Comparison of ENCODE assay signal across 13 cellular contexts in genomic region chr9:131706608-131706970, GRCh38. TPM values are rescaled to one million over a fixed set of nuclear protein-coding genes. Genes with fewer than 3 reads are reported as not detected.
DNase-seq lines count a peak whose midpoint lies in the region; ATAC-seq and TF ChIP-seq lines count a peak whose summit lies in the region.
"Had no signal": no experiment of that assay in that cellular context is flagged by ENCODE, and none has a peak within 500 bp of the region (broad histone marks: within the 10 kb centered on the region; RNA-seq: fewer than 3 reads in every experiment).

No MANE protein-coding gene starts in this region.

- peaks cover 99% of the 10 kb centered on the region for H3K4me1 ChIP-seq in left ventricle myocardium inferior
- peaks cover 12% of the 10 kb centered on the region for H3K4me1 ChIP-seq in mesenchymal stem cell (ENCODE audit: control insufficient read depth, insufficient read depth, low read depth, low read length)
- peaks cover 76% of the 10 kb centered on the region for H3K4me1 ChIP-seq in upper lobe of right lung
- peaks cover 0 to 71% (median 46%) of the 10 kb centered on the region in 4 donors for H3K4me1 ChIP-seq in tibial artery
- H3K4me1 ChIP-seq: uterus had no signal

- peaks cover 30% of the 10 kb centered on the region for H3K36me3 Mint-ChIP-seq in activated T-helper 2 cell treated with anti-CD3 and anti-CD28 coated beads, Interferon-gamma antibody, Interleukin-2, Interleukin-4, amounts not matched to agents 10 μg/mL and 5 μg/mL and 100 μg/mL, durations not matched to agents 14 hours and 24 hours and 36 hours (ENCODE audit: low read depth)

- intact Hi-C loops in left ventricle myocardium inferior (cut with micrococcal nuclease): no loop called here
- intact Hi-C loops in left cardiac atrium (cut with DNase I): no loop called here
- intact Hi-C loops in activated T-helper 2 cell treated with anti-CD3 and anti-CD28 coated beads, Interferon-gamma antibody, Interleukin-2, Interleukin-4, amounts not matched to agents 10 μg/mL and 5 μg/mL and 100 μg/mL, durations not matched to agents 14 hours and 24 hours and 36 hours (cut with micrococcal nuclease): no loop called here
- intact Hi-C loops in upper lobe of right lung (cut with DNase I): no loop called here
- intact Hi-C loops in tibial artery (cut with DNase I; ENCODE audit: low total_unique reads): no loop called here

- peak overlapping the region; percentile 61 for H3K4me3 ChIP-seq in left ventricle myocardium inferior
- no peak overlapping the region for H3K4me3 ChIP-seq in mesenchymal stem cell (ENCODE audit: insufficient read depth in 1 of 2, low read depth in 1 of 2, low read length in 2 of 2)
- H3K4me3 ChIP-seq in upper lobe of right lung: no peak overlapping the region
- H3K4me3 ChIP-seq in tibial artery: no peak overlapping the region
- H3K4me3 ChIP-seq: sigmoid colon, uterus had no signal

- H2BK15ac ChIP-seq in mesenchymal stem cell (ENCODE audit: low read depth, poor library complexity, severe bottlenecking): no peak overlapping the region

- H2BK12ac ChIP-seq in mesenchymal stem cell (ENCODE audit: low read length in 2 of 2): no peak overlapping the region

- H3K27ac ChIP-seq in left ventricle myocardium inferior (replicated peaks): peak overlapping the region; percentile 83
- H3K27ac ChIP-seq in mesenchymal stem cell (ENCODE audit: low read length, poor library complexity, severe bottlenecking): no peak overlapping the region
- H3K27ac ChIP-seq in upper lobe of right lung: peak overlapping the region; percentile 65
- H3K27ac ChIP-seq in tibial artery: no peak overlapping the region

- TF ChIP-seq CTCF in left ventricle myocardium inferior (IDR thresholded peaks at IDR 0.05; ENCODE audit: borderline replicate concordance) (no peak), upper lobe of right lung (IDR thresholded peaks at IDR 0.05) (no peak), tibial artery (IDR thresholded peaks at IDR 0.05) (no peak)

- 93% methylated on average over 6 of the region's 6 CpGs for WGBS in mesenchymal stem cell

- H2AFZ ChIP-seq in mesenchymal stem cell (ENCODE audit: low read depth, low read length): no peak overlapping the region

- H3K4me3 Mint-ChIP-seq in activated T-helper 2 cell treated with anti-CD3 and anti-CD28 coated beads, Interferon-gamma antibody, Interleukin-2, Interleukin-4, amounts not matched to agents 10 μg/mL and 5 μg/mL and 100 μg/mL, durations not matched to agents 14 hours and 24 hours and 36 hours (ENCODE audit: low read depth): no peak overlapping the region

- H2BK5ac ChIP-seq in mesenchymal stem cell (ENCODE audit: low read depth, low read length, poor library complexity, severe bottlenecking): no peak overlapping the region

- H3K36me3 ChIP-seq in left ventricle myocardium inferior: no peaks in the 10 kb centered on the region
- no peaks in the 10 kb centered on the region for H3K36me3 ChIP-seq in mesenchymal stem cell (ENCODE audit: control insufficient read depth in 1 of 2, insufficient read depth in 2 of 2, low read depth in 1 of 2, low read length in 2 of 2)
- no peaks in the 10 kb centered on the region for H3K36me3 ChIP-seq in upper lobe of right lung
- no peaks in the 10 kb centered on the region for H3K36me3 ChIP-seq in tibial artery
- H3K36me3 ChIP-seq: sigmoid colon, uterus had no signal

- no peak overlapping the region for H4K91ac ChIP-seq in mesenchymal stem cell (ENCODE audit: low read length)

- no peaks in the 10 kb centered on the region for H3K9me3 ChIP-seq in left ventricle myocardium inferior (replicated peaks)
- no peaks in the 10 kb centered on the region for H3K9me3 ChIP-seq in mesenchymal stem cell (ENCODE audit: control insufficient read depth, low read length)
- no peaks in the 10 kb centered on the region for H3K9me3 ChIP-seq in upper lobe of right lung
- no peaks in the 10 kb centered on the region for H3K9me3 ChIP-seq in tibial artery
- H3K9me3 ChIP-seq: sigmoid colon, uterus had no signal

- no peak for ATAC-seq in left cardiac atrium
- no peak for ATAC-seq in upper lobe of right lung
- no peak for ATAC-seq in HG03108 (IDR thresholded peaks at IDR 0.05; ENCODE audit: unreplicated experiment)
- no peak for ATAC-seq in GM18511 (IDR thresholded peaks at IDR 0.05; ENCODE audit: unreplicated experiment)

- peaks cover 74% of the 10 kb centered on the region for H3K4me1 Mint-ChIP-seq in activated T-helper 2 cell treated with anti-CD3 and anti-CD28 coated beads, Interferon-gamma antibody, Interleukin-2, Interleukin-4, amounts not matched to agents 10 μg/mL and 5 μg/mL and 100 μg/mL, durations not matched to agents 14 hours and 24 hours and 36 hours (ENCODE audit: low read depth)

- no peak overlapping the region for H2AK5ac ChIP-seq in mesenchymal stem cell (ENCODE audit: low read length, severe bottlenecking)

- no peak overlapping the region for H3K4ac ChIP-seq in mesenchymal stem cell (ENCODE audit: low read depth in 1 of 2, low read length in 2 of 2)

- no peak overlapping the region for H3K4me2 ChIP-seq in mesenchymal stem cell (ENCODE audit: low read length, poor library complexity, severe bottlenecking)

- no peak for DNase-seq in left ventricle myocardium inferior
- DNase-seq in left cardiac atrium: no peak
- DNase-seq in activated T-helper 2 cell treated with anti-CD3 and anti-CD28 coated beads, Interferon-gamma antibody, Interleukin-2, Interleukin-4, amounts not matched to agents 10 μg/mL and 5 μg/mL and 100 μg/mL, durations not matched to agents 14 hours and 24 hours and 36 hours (ENCODE audit: low spot score): no peak
- no peak for DNase-seq in mesenchymal stem cell
- no peak for DNase-seq in upper lobe of right lung
- no peak for DNase-seq in tibial artery
- DNase-seq: effector CD8-positive, alpha-beta T cell; NCI-H1436; sigmoid colon; T-helper 1 cell; uterus had no signal

- H3K14ac ChIP-seq in mesenchymal stem cell (ENCODE audit: low read length in 2 of 2): no peak overlapping the region

- no peaks in the 10 kb centered on the region for H3K27me3 Mint-ChIP-seq in activated T-helper 2 cell treated with anti-CD3 and anti-CD28 coated beads, Interferon-gamma antibody, Interleukin-2, Interleukin-4, amounts not matched to agents 10 μg/mL and 5 μg/mL and 100 μg/mL, durations not matched to agents 14 hours and 24 hours and 36 hours (ENCODE audit: low read depth)

- H3K9ac ChIP-seq in mesenchymal stem cell (ENCODE audit: low read length): peak overlapping the region; percentile 83

- H3K27me3 ChIP-seq in left ventricle myocardium inferior (ENCODE audit: low read depth): no peaks in the 10 kb centered on the region
- no peaks in the 10 kb centered on the region for H3K27me3 ChIP-seq in mesenchymal stem cell (ENCODE audit: control insufficient read depth in 1 of 2, insufficient read depth in 1 of 2, low read length in 2 of 2)
- no peaks in the 10 kb centered on the region for H3K27me3 ChIP-seq in upper lobe of right lung
- no peaks in the 10 kb centered on the region for H3K27me3 ChIP-seq in tibial artery
- H3K27me3 ChIP-seq: sigmoid colon, uterus had no signal

- peaks cover 36% of the 10 kb centered on the region for H3K79me1 ChIP-seq in mesenchymal stem cell (replicated peaks; ENCODE audit: low read length, poor library complexity, severe bottlenecking)

- H3K27ac Mint-ChIP-seq in activated T-helper 2 cell treated with anti-CD3 and anti-CD28 coated beads, Interferon-gamma antibody, Interleukin-2, Interleukin-4, amounts not matched to agents 10 μg/mL and 5 μg/mL and 100 μg/mL, durations not matched to agents 14 hours and 24 hours and 36 hours: peak overlapping the region; percentile 72

- H2BK120ac ChIP-seq in mesenchymal stem cell (ENCODE audit: low read depth, low read length): no peak overlapping the region

- H3K9me3 Mint-ChIP-seq in activated T-helper 2 cell treated with anti-CD3 and anti-CD28 coated beads, Interferon-gamma antibody, Interleukin-2, Interleukin-4, amounts not matched to agents 10 μg/mL and 5 μg/mL and 100 μg/mL, durations not matched to agents 14 hours and 24 hours and 36 hours: no peaks in the 10 kb centered on the region

- H3K18ac ChIP-seq in mesenchymal stem cell (ENCODE audit: low read depth in 1 of 2, low read length in 2 of 2): no peak overlapping the region

- no peak overlapping the region for H4K8ac ChIP-seq in mesenchymal stem cell (ENCODE audit: low read length)

- H3K23ac ChIP-seq in mesenchymal stem cell (ENCODE audit: low read length in 2 of 2): no peak overlapping the region

RNA-seq across cellular contexts. Expression of gene RAPGEF1, which starts 33.3 kb away (rescaled TPM):
- total RNA-seq in left ventricle myocardium inferior (95.9 TPM), left cardiac atrium (100 to 1,000 TPM; 108 to 109 TPM), upper lobe of right lung (144 TPM)
- 133 and 136 TPM in 2 replicates for total RNA-seq in activated T-helper 2 cell treated with anti-CD3 and anti-CD28 coated beads, Interferon-gamma antibody, Interleukin-2, Interleukin-4, amounts not matched to agents 10 μg/mL and 5 μg/mL and 100 μg/mL, durations not matched to agents 14 hours and 24 hours and 36 hours
- 27.5 TPM for polyA plus RNA-seq in mesenchymal stem cell (2013, experiment 1 of 2)
- 26.0 TPM for polyA plus RNA-seq in mesenchymal stem cell (2013, experiment 2 of 2)

Comparison
In these comparisons a context has a peak if more than half of its experiments do, and no peak if none do; other contexts are left out.
1. H3K27ac ChIP-seq: peak in left ventricle myocardium inferior (single experiment) and upper lobe of right lung (single experiment); none in mesenchymal stem cell (single experiment) and tibial artery (0 of 2).